8 cellular contexts compared by ENCODE assay signal in the genomic region with DNA sequence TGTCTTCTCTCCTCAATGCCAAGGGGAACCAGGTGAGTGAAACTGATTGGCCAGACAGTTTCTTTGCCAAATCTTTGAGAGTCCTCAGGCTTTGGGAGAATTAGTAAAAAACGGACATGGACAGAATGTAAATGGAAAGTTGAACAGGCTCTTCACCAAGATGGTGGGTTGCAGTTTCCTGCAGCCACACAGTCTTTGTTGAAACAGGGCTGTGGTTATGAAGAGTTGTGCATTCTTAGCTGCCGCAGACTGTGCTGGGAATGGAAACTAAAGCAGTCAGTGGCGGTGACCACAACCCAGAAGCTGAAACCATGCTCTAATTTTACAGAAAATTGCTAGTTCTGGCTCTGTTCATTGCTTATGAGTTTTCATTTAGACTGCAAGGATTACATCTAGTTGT. TPM values are rescaled to one million over a fixed set of nuclear protein-coding genes. Genes with fewer than 3 reads are reported as not detected.
DNase-seq lines count a peak whose midpoint lies in the region; ATAC-seq and TF ChIP-seq lines count a peak whose summit lies in the region.

No MANE protein-coding gene starts in this region.

- intact Hi-C loops in Caco-2 (cut with micrococcal nuclease; ENCODE audit: unreplicated experiment), result no loop called here
- intact Hi-C loops in Right ventricle myocardium inferior (cut with DNase I), result no loop called here

- no TSS peak for BruUV-seq in Caco-2 (replicated peaks; lab: Mats Ljungman, UMichigan)

- peak; percentile 45 for DNase-seq in NK-92 treated with Interleukin-12 subunit alpha and Interleukin-12 subunit beta, amount 100 ng/mL, for 24 hours (lab: John Stamatoyannopoulos, UW)
- DNase-seq in NK-92 (lab: John Stamatoyannopoulos, UW; ENCODE audit: unreplicated experiment) (no peak), Caco-2 (no peak), Right ventricle myocardium inferior (ENCODE audit: missing footprints) (no peak), NCI-H1436 treated with DMSO at 0.1 percent for 48 hours (lab: John Stamatoyannopoulos, UW) (no peak)
- peak; percentile 46 for DNase-seq in activated gamma-delta T cell treated with anti-CD3 and anti-CD28 coated beads, Interleukin-2, amount 50 U/mL, for 16 hours (ENCODE audit: low read depth)
- DNase-seq in stimulated activated CD8-positive, alpha-beta memory T cell treated with anti-CD3 and anti-CD28 coated beads, Interleukin-4, amount 100 ng/mL, for 48 hours, result peak; percentile 70

- no peak overlapping the region for H3K27ac Mint-ChIP-seq in Caco-2 (ENCODE audit: unreplicated experiment)

- H3K36me3 ChIP-seq in Caco-2 (ENCODE audit: control insufficient read depth, insufficient read depth, low read length), result no peaks in the 10 kb centered on the region

- no peaks in the 10 kb centered on the region for H3K36me3 Mint-ChIP-seq in Caco-2 (ENCODE audit: insufficient read depth, unreplicated experiment)

- H3K9me3 Mint-ChIP-seq in Caco-2 (ENCODE audit: unreplicated experiment), result no peaks in the 10 kb centered on the region

- CTCF ChIA-PET in Caco-2 (lab: Charles Lee), result interaction anchor here (1.0 kb wide), 1 partner anchor 23 kb away, joined by 3 read pairs; no protein-coding TSS in a partner anchor

- no peaks in the 10 kb centered on the region for H3K27me3 ChIP-seq in Caco-2 (replicated peaks; ENCODE audit: control insufficient read depth, insufficient read depth, low read length)

- POLR2A ChIA-PET in Caco-2 (lab: Charles Lee), result no interaction called here

- no peaks in the 10 kb centered on the region for H3K9me3 ChIP-seq in Caco-2

- no peak overlapping the region for H3K4me3 ChIP-seq in Caco-2 (ENCODE audit: low read depth, low read length)

- TF ChIP-seq CTCF in Caco-2 (IDR thresholded peaks at IDR 0.05; ENCODE audit: insufficient read depth in 1 of 2, low read depth in 1 of 2, low read length in 1 of 2, severe bottlenecking in 1 of 2, unreplicated experiment in 1 of 2), result no peak

- no peak overlapping the region for H3K4me3 Mint-ChIP-seq in Caco-2 (ENCODE audit: unreplicated experiment)

- H3K27me3 Mint-ChIP-seq in Caco-2 (ENCODE audit: insufficient read depth, unreplicated experiment), result no peaks in the 10 kb centered on the region

- H3K4me1 ChIP-seq in Caco-2, result peaks cover 8% of the 10 kb centered on the region; the same call in 1 of the 2 replicates

- peak; percentile 97 for ATAC-seq in HG03575 (IDR thresholded peaks at IDR 0.05; ENCODE audit: extremely low read depth, insufficient number of reproducible peaks, low FRiP score, unreplicated experiment)
- no peak for ATAC-seq in Right ventricle myocardium inferior

- no peaks in the 10 kb centered on the region for H3K4me1 Mint-ChIP-seq in Caco-2 (ENCODE audit: low read depth, unreplicated experiment)

RNA-seq across cellular contexts. Expression of a gene that starts 42.1 kb away (rescaled TPM):
- total RNA-seq in Caco-2 (2022) (54.7 and 59.0 TPM in 2 replicates), Right ventricle myocardium inferior (25.1 TPM)

Comparison
In these comparisons a context has a peak if more than half of its experiments do, and no peak if none do; other contexts are left out.
1. DNase-seq: peak in NK-92 treated with Interleukin-12 subunit alpha and Interleukin-12 subunit beta, amount 100 ng/mL, for 24 hours (single experiment), activated gamma-delta T cell treated with anti-CD3 and anti-CD28 coated beads, Interleukin-2, amount 50 U/mL, for 16 hours (single experiment) and stimulated activated CD8-positive, alpha-beta memory T cell treated with anti-CD3 and anti-CD28 coated beads, Interleukin-4, amount 100 ng/mL, for 48 hours (single experiment); none in NK-92 (single experiment), Caco-2 (0 of 2), Right ventricle myocardium inferior (single experiment) and NCI-H1436 treated with DMSO at 0.1 percent for 48 hours (single experiment).